In the genomic region with DNA sequence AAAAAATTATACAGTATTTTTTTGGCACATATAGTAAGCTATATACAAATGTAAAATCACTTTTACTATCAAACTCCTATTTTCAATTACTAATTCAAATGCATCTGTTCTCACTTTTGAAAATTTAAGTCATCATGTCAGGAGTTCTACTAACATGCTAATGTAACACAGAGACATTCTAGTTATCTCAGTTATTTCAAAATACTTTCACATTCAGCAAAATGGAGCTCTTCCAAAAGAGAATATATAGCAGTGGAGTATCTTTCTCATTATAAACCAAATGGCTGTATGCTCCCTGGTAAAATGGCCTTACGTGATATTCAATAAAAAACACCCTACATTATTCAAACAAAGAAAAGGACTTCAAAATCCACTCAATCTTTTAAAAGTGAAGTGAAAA, we compare ENCODE assay signal across 15 cellular contexts.
"Had no signal": no experiment of that assay in that cellular context is flagged by ENCODE, and none has a peak within 500 bp of the region (broad histone marks: within the 10 kb centered on the region; RNA-seq: fewer than 3 reads in every experiment).

No MANE protein-coding gene starts in this region.

- H3K4me1 ChIP-seq: upper lobe of left lung had no signal

- ATAC-seq: left cardiac atrium; naive thymus-derived CD4-positive, alpha-beta T cell; stimulated activated naive B cell treated with anti-CD40 and anti-IgM and Interleukin-4, amounts not matched to agents 10 μg/mL and 1 μg/mL and 100 μg/mL, for 72 hours; T-cell had no signal

- H3K9me3 ChIP-seq: neutrophil, upper lobe of left lung had no signal

- DNase-seq: activated CD4-positive, alpha-beta T cell treated with anti-CD3 and anti-CD28 coated beads, Interleukin-2, amount 10 ng/mL, durations not matched to agents 24 days and 14 days; activated CD8-positive, alpha-beta memory T cell treated with anti-CD3 and anti-CD28 coated beads for 24 hours; activated effector memory CD4-positive, alpha-beta T cell treated with Interleukin-2 at 50 U/mL for 16 hours; activated T-cell treated with anti-CD3 and anti-CD28 coated beads for 4 hours; left cardiac atrium; naive thymus-derived CD4-positive, alpha-beta T cell; stimulated activated naive B cell treated with anti-CD40 and anti-IgM and Interleukin-4, amounts not matched to agents 10 μg/mL and 1 μg/mL and 100 μg/mL, for 72 hours; T-cell; T1000; upper lobe of left lung had no signal

- H3K4me3 Mint-ChIP-seq: activated CD4-positive, alpha-beta T cell treated with anti-CD3 and anti-CD28 coated beads, Interleukin-2, amount 10 ng/mL, durations not matched to agents 24 days and 14 days; activated naive CD4-positive, alpha-beta T cell treated with anti-CD3 and anti-CD28 coated beads, Interleukin-2, amount 50 U/mL, for 24 hours; naive thymus-derived CD4-positive, alpha-beta T cell; stimulated activated naive B cell treated with anti-CD40 and anti-IgM and Interleukin-4, amounts not matched to agents 10 μg/mL and 1 μg/mL and 100 μg/mL, for 72 hours; T-cell had no signal

- H3K27ac Mint-ChIP-seq: activated CD4-positive, alpha-beta T cell treated with anti-CD3 and anti-CD28 coated beads, Interleukin-2, amount 10 ng/mL, durations not matched to agents 24 days and 14 days; activated naive CD4-positive, alpha-beta T cell treated with anti-CD3 and anti-CD28 coated beads, Interleukin-2, amount 50 U/mL, for 24 hours; stimulated activated naive B cell treated with anti-CD40 and anti-IgM and Interleukin-4, amounts not matched to agents 10 μg/mL and 1 μg/mL and 100 μg/mL, for 72 hours; T-cell had no signal

- H3K9me3 Mint-ChIP-seq: activated naive CD4-positive, alpha-beta T cell treated with anti-CD3 and anti-CD28 coated beads, Interleukin-2, amount 50 U/mL, for 24 hours; naive thymus-derived CD4-positive, alpha-beta T cell; stimulated activated naive B cell treated with anti-CD40 and anti-IgM and Interleukin-4, amounts not matched to agents 10 μg/mL and 1 μg/mL and 100 μg/mL, for 72 hours; T-cell had no signal

- H3K4me3 ChIP-seq: lung, skin epidermis, upper lobe of left lung had no signal

- H3K27ac ChIP-seq: neutrophil, skin epidermis, upper lobe of left lung, VCaP had no signal

- H3K27me3 ChIP-seq: neutrophil, upper lobe of left lung had no signal
